1 cellular context compared by ENCODE assay signal in genomic region chr2:240497082-240497481, GRCh38.
A peak's percentile ranks its signal among the peaks of the same experiment; 100 is the strongest.
TF ChIP-seq lines count a peak whose summit lies in the region.

No MANE protein-coding gene starts in this region.

TF ChIP-seq in H1, 55 proteins besides CTCF, POLR2A, EP300 and RAD21:
- TF ChIP-seq YY1 (IDR thresholded peaks at IDR 0.05; ENCODE audit: low read depth, low read length): peak; percentile 96
TF ChIP-seq in H1: peak in this region for 1; not testable (repeated sequence) for 54.
